In the genomic region with DNA sequence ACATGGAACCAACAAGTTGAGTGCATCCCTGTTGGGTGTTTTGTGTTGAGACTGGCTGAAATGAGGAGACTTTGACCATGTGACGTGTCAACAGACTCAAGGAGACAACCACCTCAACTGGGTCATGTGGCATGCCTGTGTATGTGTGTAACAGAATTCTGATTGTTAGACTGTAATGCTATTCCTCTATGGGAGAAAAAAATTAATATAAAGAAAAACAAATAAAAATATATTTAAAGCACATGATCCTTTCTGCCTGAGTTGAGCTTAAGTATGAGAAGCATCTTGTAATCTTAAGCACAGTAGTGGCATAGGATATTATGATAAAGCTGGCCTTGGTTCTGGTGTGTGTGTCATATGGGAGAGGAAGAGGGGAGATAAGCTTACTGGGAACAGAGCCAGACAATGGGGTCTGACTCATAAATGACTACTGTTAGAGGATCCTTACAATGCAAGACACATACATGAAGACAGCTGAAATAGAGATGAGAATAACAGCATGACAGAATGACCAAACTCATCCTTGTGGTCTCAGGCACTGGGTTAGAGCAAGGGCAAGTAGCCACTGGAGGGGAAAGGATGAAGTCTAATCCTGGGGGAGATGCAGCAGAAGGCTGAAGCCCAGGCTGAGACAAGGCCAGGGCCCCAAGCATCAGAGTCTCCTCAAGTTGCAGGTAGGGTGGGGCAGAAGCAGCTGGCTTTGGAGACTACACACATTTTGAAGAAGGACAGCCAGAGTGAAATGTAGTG, we compare ENCODE assay signal across 10 cellular contexts. TPM values are rescaled to one million over a fixed set of nuclear protein-coding genes. Genes with fewer than 3 reads are reported as not detected.
A peak's percentile ranks its signal among the peaks of the same experiment; 100 is the strongest.
DNase-seq lines count a peak whose midpoint lies in the region; ATAC-seq and TF ChIP-seq lines count a peak whose summit lies in the region.
"Had no signal": no experiment of that assay in that cellular context is flagged by ENCODE, and none has a peak within 500 bp of the region (broad histone marks: within the 10 kb centered on the region; RNA-seq: fewer than 3 reads in every experiment).

No MANE protein-coding gene starts in this region.

- no peak overlapping the region for H3K23ac ChIP-seq in trophoblast cell (ENCODE audit: low read length)

- TF ChIP-seq CTCF in choroid plexus epithelial cell (conservative IDR thresholded peaks at IDR 0.05; ENCODE audit: low read depth, low read length): no peak

- peaks cover 11% of the 10 kb centered on the region for H3K27me3 ChIP-seq in trophoblast cell (ENCODE audit: insufficient read depth, low read length)

- no peak overlapping the region for H4K91ac ChIP-seq in trophoblast cell (ENCODE audit: low read depth, low read length)

- no peak overlapping the region for H3K27ac ChIP-seq in trophoblast cell (ENCODE audit: low read depth, low read length)
- H3K27ac ChIP-seq: BLaER1 had no signal

- no peak overlapping the region for H2BK5ac ChIP-seq in trophoblast cell (ENCODE audit: low read depth, low read length, poor library complexity)

- no peak overlapping the region for H2AFZ ChIP-seq in trophoblast cell (ENCODE audit: insufficient read depth, low read length, poor library complexity)

- ATAC-seq in HG02970 (IDR thresholded peaks at IDR 0.05; ENCODE audit: low FRiP score, unreplicated experiment) (no peak), GM19324 (IDR thresholded peaks at IDR 0.05; ENCODE audit: low FRiP score, unreplicated experiment) (no peak), HG03442 (IDR thresholded peaks at IDR 0.05; ENCODE audit: unreplicated experiment) (no peak)

- WGBS in trophoblast cell (ENCODE audit: extremely low coverage, insufficient coverage, insufficient read length): no CpG with 5 or more reads among the region's 1 CpG

- DNase-seq in SIG-M5 treated with dmso at 0.1 percent for 504 hours (lab: John Stamatoyannopoulos, UW; ENCODE audit: unreplicated experiment): peak; percentile 21
- DNase-seq in SIG-M5 (lab: John Stamatoyannopoulos, UW): no peak
- peak; percentile 96 for DNase-seq in NCI-H226
- DNase-seq in choroid plexus epithelial cell (ENCODE audit: low read depth): peak; percentile 99
- DNase-seq in trophoblast cell: peak; percentile 33 to 37
- DNase-seq: immature natural killer cell had no signal

- H4K12ac ChIP-seq in trophoblast cell (ENCODE audit: low read depth, low read length): no peak overlapping the region

- no peak overlapping the region for H3K4ac ChIP-seq in trophoblast cell (ENCODE audit: low read depth, low read length)

- H3K4me1 ChIP-seq in trophoblast cell (ENCODE audit: control insufficient read depth in 1 of 2, insufficient read depth in 2 of 2, low read length in 2 of 2): peaks cover 2 to 6% of the 10 kb centered on the region in 2 experiments

- H3K79me2 ChIP-seq in trophoblast cell (ENCODE audit: control insufficient read depth, insufficient read depth, low read length, poor library complexity): no peaks in the 10 kb centered on the region

- no peak overlapping the region for H3K14ac ChIP-seq in trophoblast cell (ENCODE audit: low read length)

- no peak overlapping the region for H3K18ac ChIP-seq in trophoblast cell (ENCODE audit: low read length)

- no peak overlapping the region for H2BK12ac ChIP-seq in trophoblast cell (ENCODE audit: low read length)

- H3K9me3 ChIP-seq in trophoblast cell (ENCODE audit: insufficient read depth, low read depth, low read length): no peaks in the 10 kb centered on the region
- H3K9me3 ChIP-seq: BLaER1 had no signal

- no peak overlapping the region for H3K4me2 ChIP-seq in trophoblast cell (ENCODE audit: low read length)
- H3K4me2 ChIP-seq: BLaER1 had no signal

- H3K4me3 ChIP-seq in choroid plexus epithelial cell (ENCODE audit: low read depth, low read length) (no peak overlapping the region), trophoblast cell (ENCODE audit: low read depth, low read length) (no peak overlapping the region)
- H3K4me3 ChIP-seq: BLaER1 had no signal

- H3K36me3 ChIP-seq in trophoblast cell (ENCODE audit: control insufficient read depth in 1 of 2, insufficient read depth in 2 of 2, low read length in 2 of 2): peaks cover 24 to 27% of the 10 kb centered on the region in 2 experiments

- no peak overlapping the region for H4K8ac ChIP-seq in trophoblast cell (ENCODE audit: low read depth, low read length)

- no peak overlapping the region for H3K9ac ChIP-seq in trophoblast cell (ENCODE audit: low read length)
- H3K9ac ChIP-seq: BLaER1 had no signal

- no peak overlapping the region for H2BK120ac ChIP-seq in trophoblast cell (ENCODE audit: insufficient read depth, low read length, poor library complexity)

- no peak overlapping the region for H2AK5ac ChIP-seq in trophoblast cell (ENCODE audit: low read length)

- H3K79me1 ChIP-seq in trophoblast cell (ENCODE audit: low read length): peaks cover 4% of the 10 kb centered on the region

RNA-seq across cellular contexts. Expression of a gene that starts 9.2 kb away (rescaled TPM):
- polyA plus RNA-seq in trophoblast cell (2013): 23.2 and 23.3 TPM in 2 replicates

RNA-seq across cellular contexts. Expression of a gene that starts 36.5 kb away (rescaled TPM):
- 29.0 and 29.9 TPM in 2 replicates for polyA plus RNA-seq in trophoblast cell (2013)
